In genomic region chr16:67053767-67054334, GRCh38 we compare ENCODE assay signal across 12 cellular contexts. TPM values are rescaled to one million over a fixed set of nuclear protein-coding genes. Genes with fewer than 3 reads are reported as not detected.
DNase-seq lines count a peak whose midpoint lies in the region; ATAC-seq and TF ChIP-seq lines count a peak whose summit lies in the region.
"Had no signal": no experiment of that assay in that cellular context is flagged by ENCODE, and none has a peak within 500 bp of the region (broad histone marks: within the 10 kb centered on the region; RNA-seq: fewer than 3 reads in every experiment).

No MANE protein-coding gene starts in this region.

- H3F3A ChIP-seq in Loucy (ENCODE audit: low read depth) = peaks cover 6% of the 10 kb centered on the region

- H3K79me2 ChIP-seq in Loucy (ENCODE audit: insufficient read depth, low read length) = peaks cover 98% of the 10 kb centered on the region

- no peak overlapping the region for H3K9ac ChIP-seq in Loucy (ENCODE audit: low read depth, low read length, poor library complexity, severe bottlenecking)

- H2AFZ ChIP-seq in Loucy (ENCODE audit: low read length) = no peak overlapping the region

- no peaks in the 10 kb centered on the region for H3K27me3 Mint-ChIP-seq in CD4-positive, alpha-beta memory T cell
- no peaks in the 10 kb centered on the region for H3K27me3 Mint-ChIP-seq in osteocyte (ENCODE audit: unreplicated experiment)

- intact Hi-C loops in CD4-positive, alpha-beta memory T cell (cut with micrococcal nuclease) = loop anchor here (2.0 kb wide), 1 partner anchor 25 kb away; the partner anchor contains the start of gene CBFB

- peaks cover 50% of the 10 kb centered on the region for H3K4me1 ChIP-seq in CD4-positive, alpha-beta memory T cell (ENCODE audit: insufficient read depth, low read length)
- peaks cover 36% of the 10 kb centered on the region for H3K4me1 ChIP-seq in Loucy (ENCODE audit: insufficient read depth, low read length, poor library complexity, severe bottlenecking)
- H3K4me1 ChIP-seq: HAP-1 had no signal

- peaks cover 35 to 50% (median 42%) of the 10 kb centered on the region in 4 donors for H3K4me1 Mint-ChIP-seq in CD4-positive, alpha-beta memory T cell
- peaks cover 38% of the 10 kb centered on the region for H3K4me1 Mint-ChIP-seq in osteocyte (ENCODE audit: unreplicated experiment)

- H4K20me1 ChIP-seq in Loucy (ENCODE audit: insufficient read depth, low read length, poor library complexity, severe bottlenecking) = peaks cover 64% of the 10 kb centered on the region

- H3K27me3 ChIP-seq in CD4-positive, alpha-beta memory T cell (ENCODE audit: insufficient read depth, low read length) = no peaks in the 10 kb centered on the region
- H3K27me3 ChIP-seq in Loucy (ENCODE audit: insufficient read depth, low read length, poor library complexity, severe bottlenecking) = no peaks in the 10 kb centered on the region

- TF ChIP-seq CTCF in Loucy (conservative IDR thresholded peaks at IDR 0.05; ENCODE audit: low read length) (no peak), osteocyte (IDR thresholded peaks at IDR 0.05) (no peak)

- peak overlapping the region; percentile 45 for H3K27ac ChIP-seq in CD4-positive, alpha-beta memory T cell (ENCODE audit: low read depth, low read length)

- H3K36me3 ChIP-seq in CD4-positive, alpha-beta memory T cell (ENCODE audit: insufficient read depth, low read length) = no peaks in the 10 kb centered on the region
- peaks cover 27% of the 10 kb centered on the region for H3K36me3 ChIP-seq in Loucy (ENCODE audit: insufficient read depth, low read length)

- H3K4me2 ChIP-seq in Loucy (ENCODE audit: low read depth, low read length, poor library complexity, severe bottlenecking) = peak overlapping the region; percentile 17

- H3K9me2 ChIP-seq in Loucy (replicated peaks; ENCODE audit: low read depth, low read length) = no peaks in the 10 kb centered on the region

- H3K9me3 ChIP-seq in CD4-positive, alpha-beta memory T cell (ENCODE audit: control insufficient read depth in 1 of 2, low read length in 2 of 2) = no peaks in the 10 kb centered on the region
- H3K9me3 ChIP-seq in Loucy (ENCODE audit: insufficient read depth, low read depth, low read length) = no peaks in the 10 kb centered on the region
- H3K9me3 ChIP-seq: HAP-1 had no signal

- ATAC-seq in GM18907 (IDR thresholded peaks at IDR 0.05; ENCODE audit: unreplicated experiment) (no peak), HG03175 (IDR thresholded peaks at IDR 0.05; ENCODE audit: unreplicated experiment) (no peak), HG03135 (IDR thresholded peaks at IDR 0.05; ENCODE audit: unreplicated experiment) (no peak)

- CTCF ChIA-PET in CD4-positive, alpha-beta memory T cell (lab: Charles Lee; ENCODE audit: partially characterized antibody) = interaction anchor here (0.7 to 1.6 kb wide), 6 partner anchors 11 to 100 kb away, joined by 3 to 4 read pairs (median 4); no protein-coding TSS in a partner anchor

- no peak overlapping the region for H3K4me3 ChIP-seq in CD4-positive, alpha-beta memory T cell (ENCODE audit: low read length in 2 of 2)
- H3K4me3 ChIP-seq in Loucy (ENCODE audit: low read length, poor library complexity, severe bottlenecking) = no peak overlapping the region
- H3K4me3 ChIP-seq: HAP-1 had no signal

- peak overlapping the region; percentile 64 to 90 (median 84) for H3K4me3 Mint-ChIP-seq in CD4-positive, alpha-beta memory T cell
- no peak overlapping the region for H3K4me3 Mint-ChIP-seq in osteocyte (ENCODE audit: unreplicated experiment)

- POLR2A ChIA-PET in CD4-positive, alpha-beta memory T cell (lab: Charles Lee; ENCODE audit: partially characterized antibody) = interaction anchor here (0.8 to 3.4 kb wide), 5 partner anchors 24 to 97 kb away, joined by 3 to 22 read pairs (median 5); partner anchors contain the start of genes B3GNT9 and CBFB

- H3K36me3 Mint-ChIP-seq in CD4-positive, alpha-beta memory T cell = peaks cover 4 to 19% of the 10 kb centered on the region in 2 donors
- H3K36me3 Mint-ChIP-seq in osteocyte (ENCODE audit: unreplicated experiment) = peaks cover 8% of the 10 kb centered on the region

- DNase-seq in CD4-positive, alpha-beta memory T cell = peak in 3 of 5 donors; percentile 10 to 31 (median 12)
- DNase-seq in central memory CD4-positive, alpha-beta T cell = peak; percentile 21
- no peak for DNase-seq in osteocyte (ENCODE audit: extremely low spot score, unreplicated experiment)
- DNase-seq: GF-D8, kidney, NCI-H187 treated with DMSO at 0.1 percent for 48 hours, retina had no signal

- H3K27ac Mint-ChIP-seq in CD4-positive, alpha-beta memory T cell = peak overlapping the region; percentile 85 to 96 (median 92)
- peak overlapping the region; percentile 52 for H3K27ac Mint-ChIP-seq in osteocyte (ENCODE audit: unreplicated experiment)

- H3K9me3 Mint-ChIP-seq in CD4-positive, alpha-beta memory T cell = no peaks in the 10 kb centered on the region
- H3K9me3 Mint-ChIP-seq in osteocyte (ENCODE audit: unreplicated experiment) = no peaks in the 10 kb centered on the region

RNA-seq across cellular contexts. Expression of gene CBFB, which starts 24.9 kb away (rescaled TPM):
- total RNA-seq in CD4-positive, alpha-beta memory T cell = 100 to 1,000 TPM; 112 TPM
- 100 to 1,000 TPM; 102 to 108 TPM for polyA plus RNA-seq in CD4-positive, alpha-beta memory T cell
- total RNA-seq in osteocyte = 75.2 and 88.3 TPM in 2 replicates

RNA-seq across cellular contexts. Expression of gene PHAF1, which starts 55.9 kb away (rescaled TPM):
- 10 to 100 TPM; 22.2 to 22.7 TPM for total RNA-seq in CD4-positive, alpha-beta memory T cell
- 10 to 100 TPM in 1 of 2 donors, 1 to 10 TPM in 1; 7.5 to 16.1 TPM for polyA plus RNA-seq in CD4-positive, alpha-beta memory T cell
- total RNA-seq in osteocyte = 19.5 and 19.8 TPM in 2 replicates
